Comparison of ENCODE assay signal across 8 cellular contexts in genomic region chr5:42908509-42909488, GRCh38.
DNase-seq lines count a peak whose midpoint lies in the region; ATAC-seq and TF ChIP-seq lines count a peak whose summit lies in the region.

No MANE protein-coding gene starts in this region.

- H2AFZ ChIP-seq in parathyroid adenoma, result peak overlapping the region; percentile 77

- H3K36me3 Mint-ChIP-seq in activated naive CD8-positive, alpha-beta T cell treated with anti-CD3 and anti-CD28 coated beads, Interleukin-2, amount 10 ng/mL, durations not matched to agents 7 days and 5 days, result no peaks in the 10 kb centered on the region

- peak; percentile 91 for ATAC-seq in HG02678 (IDR thresholded peaks at IDR 0.05; ENCODE audit: unreplicated experiment)
- peak; percentile 91 for ATAC-seq in activated naive CD8-positive, alpha-beta T cell treated with anti-CD3 and anti-CD28 coated beads, Interleukin-2, amount 10 ng/mL, durations not matched to agents 7 days and 5 days (ENCODE audit: low read depth)

- TF ChIP-seq EP300 in tibial nerve (IDR thresholded peaks at IDR 0.05), result peak in 1 of 2 donors; percentile 47

- no peaks in the 10 kb centered on the region for H3K9me3 ChIP-seq in parathyroid adenoma (ENCODE audit: control insufficient read depth, low read length)
- no peaks in the 10 kb centered on the region for H3K9me3 ChIP-seq in tibial nerve

- TF ChIP-seq CTCF in GM12801 (IDR thresholded peaks at IDR 0.05; ENCODE audit: extremely low read depth, insufficient read length) (peak; percentile 0), parathyroid adenoma (IDR thresholded peaks at IDR 0.05) (peak; percentile 66), tibial nerve (IDR thresholded peaks at IDR 0.05) (peak; percentile 79 to 90 (median 86))

- peaks cover 24% of the 10 kb centered on the region for H3K27me3 Mint-ChIP-seq in activated naive CD8-positive, alpha-beta T cell treated with anti-CD3 and anti-CD28 coated beads, Interleukin-2, amount 10 ng/mL, durations not matched to agents 7 days and 5 days

- WGBS in tibial nerve, 2 donors, result 8 to 9% methylated on average over 30 of the region's 30 CpGs

- TF ChIP-seq POLR2A in tibial nerve (IDR thresholded peaks at IDR 0.05), result no peak

- H3K79me2 ChIP-seq in parathyroid adenoma, result no peaks in the 10 kb centered on the region

- no peaks in the 10 kb centered on the region for H3K36me3 ChIP-seq in parathyroid adenoma (ENCODE audit: control insufficient read depth, insufficient read depth, low read length)
- no peaks in the 10 kb centered on the region for H3K36me3 ChIP-seq in tibial nerve

- no peak overlapping the region for H3K27ac ChIP-seq in parathyroid adenoma
- H3K27ac ChIP-seq in tibial nerve, result peak overlapping the region in 1 of 4 donors; percentile 50

- intact Hi-C loops in cardiac septum (cut with DNase I), result loop anchor here (5.0 kb wide), 4 partner anchors 44 to 399 kb away; partner anchors contain the start of gene ANXA2R

- peaks cover 11% of the 10 kb centered on the region for H3K4me1 Mint-ChIP-seq in activated naive CD8-positive, alpha-beta T cell treated with anti-CD3 and anti-CD28 coated beads, Interleukin-2, amount 10 ng/mL, durations not matched to agents 7 days and 5 days

- H3K4me2 ChIP-seq in parathyroid adenoma (ENCODE audit: low read length), result peak overlapping the region; percentile 96

- H3K4me3 ChIP-seq in parathyroid adenoma (ENCODE audit: low read depth, low read length) (peak overlapping the region; percentile 82), tibial nerve (peak overlapping the region; percentile 20 to 57 (median 49))

- POLR2A ChIA-PET in activated naive CD8-positive, alpha-beta T cell treated with anti-CD3 and anti-CD28 coated beads, Interleukin-2, amount 10 ng/mL, durations not matched to agents 7 days and 5 days (lab: Charles Lee), result interaction anchor here (0.5 to 2.4 kb wide), 14 partner anchors 41 to 575 kb away, joined by 3 to 33 read pairs (median 6); partner anchors contain the start of genes ANXA2R, TMEM267 and ZNF131

- DNase-seq in NCI-H1105 (lab: John Stamatoyannopoulos, UW) (peak; percentile 91), SKM-1 treated with dmso at 0.1 percent for 144 hours (lab: John Stamatoyannopoulos, UW; ENCODE audit: unreplicated experiment) (peak; percentile 82), cardiac septum (ENCODE audit: low spot score) (peak; percentile 95), tibial nerve (ENCODE audit: low spot score in 2 of 2) (peak; percentile 73 to 84)
- peak; percentile 84 for DNase-seq in activated naive CD8-positive, alpha-beta T cell treated with anti-CD3 and anti-CD28 coated beads, Interleukin-2, amount 10 ng/mL, durations not matched to agents 7 days and 5 days

- H3K27me3 ChIP-seq in parathyroid adenoma (ENCODE audit: control insufficient read depth, insufficient read depth, low read length) (no peaks in the 10 kb centered on the region), tibial nerve (no peaks in the 10 kb centered on the region)

- peak overlapping the region; percentile 55 for H3K27ac Mint-ChIP-seq in activated naive CD8-positive, alpha-beta T cell treated with anti-CD3 and anti-CD28 coated beads, Interleukin-2, amount 10 ng/mL, durations not matched to agents 7 days and 5 days

- H3K4me3 Mint-ChIP-seq in activated naive CD8-positive, alpha-beta T cell treated with anti-CD3 and anti-CD28 coated beads, Interleukin-2, amount 10 ng/mL, durations not matched to agents 7 days and 5 days, result peak overlapping the region; percentile 82

- no peaks in the 10 kb centered on the region for H3K9me3 Mint-ChIP-seq in activated naive CD8-positive, alpha-beta T cell treated with anti-CD3 and anti-CD28 coated beads, Interleukin-2, amount 10 ng/mL, durations not matched to agents 7 days and 5 days

- H3K4me1 ChIP-seq in parathyroid adenoma (no peaks in the 10 kb centered on the region), tibial nerve (peaks cover 0 to 8% (median 0%) of the 10 kb centered on the region in 4 donors)

- no peak overlapping the region for H3K9ac ChIP-seq in parathyroid adenoma

Comparison
In these comparisons a context has a peak if more than half of its experiments do, and no peak if none do; other contexts are left out.
1. CTCF ChIP-seq: peak in every context shown above with its lines; median percentile 86 in tibial nerve; 66 in parathyroid adenoma; 0 in GM12801.